Comparison of ENCODE assay signal across 8 cellular contexts in genomic region chr3:194255252-194256039, GRCh38.
DNase-seq lines count a peak whose midpoint lies in the region; ATAC-seq and TF ChIP-seq lines count a peak whose summit lies in the region.

No MANE protein-coding gene starts in this region.

- H3K4me1 ChIP-seq in HEK293 (ENCODE audit: control insufficient read depth, insufficient read depth, low read length), result no peaks in the 10 kb centered on the region
- peaks cover 9% of the 10 kb centered on the region for H3K4me1 ChIP-seq in body of pancreas
- peaks cover 8% of the 10 kb centered on the region for H3K4me1 ChIP-seq in thymus (ENCODE audit: control insufficient read depth, insufficient read depth, low read length)

- no peak for TF ChIP-seq CTCF in HEK293 (tag by site-specific recombination; IDR thresholded peaks at IDR 0.05)
- TF ChIP-seq CTCF in body of pancreas (IDR thresholded peaks at IDR 0.05), result no peak
- no peak for TF ChIP-seq CTCF in nephron (IDR thresholded peaks at IDR 0.05; ENCODE audit: unreplicated experiment in 3 of 3)

- H3K27me3 ChIP-seq in body of pancreas, result no peaks in the 10 kb centered on the region
- H3K27me3 ChIP-seq in thymus (ENCODE audit: control insufficient read depth, insufficient read depth), result no peaks in the 10 kb centered on the region

- POLR2A ChIA-PET in HEK293 (lab: Yijun Ruan, JAX), result no interaction called here

- H3K36me3 Mint-ChIP-seq in T-helper 17 cell (ENCODE audit: low read depth) (peaks cover 3% of the 10 kb centered on the region), nephron (ENCODE audit: low read depth) (no peaks in the 10 kb centered on the region)

- CTCF ChIA-PET in HEK293 (lab: Yijun Ruan, JAX), result no interaction called here

- peak; percentile 38 for DNase-seq in Ammon's horn (ENCODE audit: low spot score)
- DNase-seq in T-helper 17 cell, result no peak
- peak in 2 of 4 donors; percentile 37 to 62 for DNase-seq in body of pancreas
- DNase-seq in NCI-H748 (lab: John Stamatoyannopoulos, UW; ENCODE audit: unreplicated experiment), result no peak

- 58 to 75% methylated on average over 15 to 19 of the region's 19 CpGs for WGBS in body of pancreas, 2 donors
- WGBS in thymus, result 4% methylated on average over 19 of the region's 19 CpGs

- ATAC-seq in T-helper 17 cell (peak; percentile 84), body of pancreas (peak; percentile 53), HG03442 (IDR thresholded peaks at IDR 0.05; ENCODE audit: unreplicated experiment) (no peak)

- no peaks in the 10 kb centered on the region for H3K27me3 Mint-ChIP-seq in T-helper 17 cell
- H3K27me3 Mint-ChIP-seq in nephron (ENCODE audit: low read depth), result peaks cover 54% of the 10 kb centered on the region

- peak overlapping the region; percentile 78 for H3K4me3 Mint-ChIP-seq in T-helper 17 cell
- no peak overlapping the region for H3K4me3 Mint-ChIP-seq in nephron

- TF ChIP-seq POLR2A in body of pancreas (IDR thresholded peaks at IDR 0.05), result no peak

- H3K36me3 ChIP-seq in HEK293 (ENCODE audit: control insufficient read depth in 2 of 2, insufficient read depth in 1 of 2, low read length in 2 of 2) (no peaks in the 10 kb centered on the region), body of pancreas (replicated peaks in 1 of 2; ENCODE audit: insufficient read depth in 1 of 2, low read depth in 2 of 2) (no peaks in the 10 kb centered on the region), thymus (ENCODE audit: control insufficient read depth, insufficient read depth) (no peaks in the 10 kb centered on the region)

- H3K27ac Mint-ChIP-seq in T-helper 17 cell (peak overlapping the region; percentile 72), nephron (peak overlapping the region in 2 of 3 experiments; percentile 10 to 31)

- H3K27ac ChIP-seq in HEK293 (ENCODE audit: extremely low read depth, low read depth, low read length) (no peak overlapping the region), body of pancreas (peak overlapping the region in 1 of 4 donors; percentile 19), thymus (ENCODE audit: low read depth) (peak overlapping the region; percentile 46)

- H3K4me1 Mint-ChIP-seq in T-helper 17 cell, result peaks cover 14% of the 10 kb centered on the region
- H3K4me1 Mint-ChIP-seq in nephron, result peaks cover 44% of the 10 kb centered on the region

- no peaks in the 10 kb centered on the region for H3K9me3 ChIP-seq in HEK293 (ENCODE audit: control insufficient read depth, insufficient read depth, low read depth, low read length)
- H3K9me3 ChIP-seq in T-helper 17 cell (ENCODE audit: control insufficient read depth, low read length, poor library complexity, severe bottlenecking), result no peaks in the 10 kb centered on the region
- H3K9me3 ChIP-seq in body of pancreas, result no peaks in the 10 kb centered on the region
- no peaks in the 10 kb centered on the region for H3K9me3 ChIP-seq in thymus (ENCODE audit: control insufficient read depth)

- intact Hi-C loops in body of pancreas (cut with DNase I), result no loop called here

- H3K4me3 ChIP-seq in HEK293 (ENCODE audit: low read depth, low read length) (no peak overlapping the region), body of pancreas (no peak overlapping the region), thymus (ENCODE audit: low read length) (peak overlapping the region; percentile 22)

- peaks cover 3% of the 10 kb centered on the region for H3K9me3 Mint-ChIP-seq in nephron

TF ChIP-seq in HEK293, 187 proteins besides CTCF, POLR2A, EP300 and RAD21:
- 0 out of 2 replicates have a peak, but pooled peaks have one; percentile 76 for TF ChIP-seq ZNF18 (tag by site-specific recombination; IDR thresholded peaks at IDR 0.05)
- TF ChIP-seq EGR2 (tag by site-specific recombination; IDR thresholded peaks at IDR 0.05; ENCODE audit: low read depth), result peak; percentile 62
- TF ChIP-seq ZFHX2 (tag by site-specific recombination; conservative IDR thresholded peaks at IDR 0.05), result peak; percentile 72
- TF ChIP-seq ZBTB17 (tag by site-specific recombination; IDR thresholded peaks at IDR 0.05), result peak; percentile 36; the same call in 1 of the 2 replicates
- TF ChIP-seq ZNF626 (tag by site-specific recombination; IDR thresholded peaks at IDR 0.05), result no peak
